1 cellular context compared by ENCODE assay signal in the genomic region with DNA sequence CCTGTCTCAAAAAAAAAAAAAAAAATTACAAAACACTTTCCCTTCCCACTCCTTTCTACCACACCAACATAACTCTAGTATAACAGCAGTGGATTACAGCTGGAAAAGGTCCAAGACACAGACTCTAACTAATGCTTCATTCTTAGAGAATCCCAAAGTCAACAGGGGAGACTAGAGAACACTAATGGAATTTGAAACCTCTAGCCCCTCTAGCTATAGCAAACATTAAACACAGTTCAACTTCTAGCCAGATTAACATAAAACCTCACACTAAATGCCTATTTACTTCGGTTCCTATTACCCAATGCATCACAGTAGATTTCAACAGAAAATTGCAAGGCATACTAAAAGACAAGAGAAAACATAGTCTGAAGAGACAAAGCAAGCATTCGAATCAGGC.
TF ChIP-seq lines count a peak whose summit lies in the region.

No MANE protein-coding gene starts in this region.

TF ChIP-seq in GM23338, 12 proteins besides CTCF, POLR2A, EP300 and RAD21 (continued from another document):
- TF ChIP-seq ZNF462 (CRISPR knock-in tag; IDR thresholded peaks at IDR 0.05) (no peak), STAT1 (IDR thresholded peaks at IDR 0.05; ENCODE audit: unreplicated experiment) (no peak), EZH2 (IDR thresholded peaks at IDR 0.05; ENCODE audit: low read depth, unreplicated experiment) (no peak), ZNF114 (CRISPR knock-in tag; IDR thresholded peaks at IDR 0.05) (no peak)
- TF ChIP-seq, protein P1, sequence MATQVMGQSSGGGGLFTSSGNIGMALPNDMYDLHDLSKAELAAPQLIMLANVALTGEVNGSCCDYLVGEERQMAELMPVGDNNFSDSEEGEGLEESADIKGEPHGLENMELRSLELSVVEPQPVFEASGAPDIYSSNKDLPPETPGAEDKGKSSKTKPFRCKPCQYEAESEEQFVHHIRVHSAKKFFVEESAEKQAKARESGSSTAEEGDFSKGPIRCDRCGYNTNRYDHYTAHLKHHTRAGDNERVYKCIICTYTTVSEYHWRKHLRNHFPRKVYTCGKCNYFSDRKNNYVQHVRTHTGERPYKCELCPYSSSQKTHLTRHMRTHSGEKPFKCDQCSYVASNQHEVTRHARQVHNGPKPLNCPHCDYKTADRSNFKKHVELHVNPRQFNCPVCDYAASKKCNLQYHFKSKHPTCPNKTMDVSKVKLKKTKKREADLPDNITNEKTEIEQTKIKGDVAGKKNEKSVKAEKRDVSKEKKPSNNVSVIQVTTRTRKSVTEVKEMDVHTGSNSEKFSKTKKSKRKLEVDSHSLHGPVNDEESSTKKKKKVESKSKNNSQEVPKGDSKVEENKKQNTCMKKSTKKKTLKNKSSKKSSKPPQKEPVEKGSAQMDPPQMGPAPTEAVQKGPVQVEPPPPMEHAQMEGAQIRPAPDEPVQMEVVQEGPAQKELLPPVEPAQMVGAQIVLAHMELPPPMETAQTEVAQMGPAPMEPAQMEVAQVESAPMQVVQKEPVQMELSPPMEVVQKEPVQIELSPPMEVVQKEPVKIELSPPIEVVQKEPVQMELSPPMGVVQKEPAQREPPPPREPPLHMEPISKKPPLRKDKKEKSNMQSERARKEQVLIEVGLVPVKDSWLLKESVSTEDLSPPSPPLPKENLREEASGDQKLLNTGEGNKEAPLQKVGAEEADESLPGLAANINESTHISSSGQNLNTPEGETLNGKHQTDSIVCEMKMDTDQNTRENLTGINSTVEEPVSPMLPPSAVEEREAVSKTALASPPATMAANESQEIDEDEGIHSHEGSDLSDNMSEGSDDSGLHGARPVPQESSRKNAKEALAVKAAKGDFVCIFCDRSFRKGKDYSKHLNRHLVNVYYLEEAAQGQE (IDR thresholded peaks at IDR 0.05; ENCODE audit: unreplicated experiment) = no peak
